In the genomic region with DNA sequence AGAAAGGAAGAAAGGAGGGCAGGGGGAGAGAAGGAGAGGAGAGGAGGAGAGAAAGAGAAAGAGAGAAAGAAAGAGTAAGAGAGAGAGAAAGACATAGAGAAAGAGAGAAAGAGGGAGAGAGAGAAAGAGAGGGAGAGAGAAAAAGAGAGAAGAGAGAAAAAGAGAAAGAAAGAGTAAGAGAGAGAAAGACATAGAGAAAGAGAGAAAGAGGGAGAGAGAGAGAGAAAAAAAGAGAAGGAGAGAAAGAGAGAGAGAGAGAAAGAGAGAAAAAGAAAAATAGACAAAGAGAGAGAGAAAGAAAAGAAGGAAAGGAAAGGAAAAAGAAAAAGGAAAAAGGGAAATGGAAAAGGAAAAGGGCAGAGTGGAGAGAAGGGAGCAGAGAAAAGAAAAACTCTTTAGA, we compare ENCODE assay signal across 1 cellular context.
TF ChIP-seq lines count a peak whose summit lies in the region.

No MANE protein-coding gene starts in this region.

TF ChIP-seq in GM23338, 12 proteins besides CTCF, POLR2A, EP300 and RAD21:
- TF ChIP-seq ZNF462 (CRISPR knock-in tag; IDR thresholded peaks at IDR 0.05), result no peak
- TF ChIP-seq NANOG (IDR thresholded peaks at IDR 0.05; ENCODE audit: borderline replicate concordance), result no peak
- no peak for TF ChIP-seq JUNB (IDR thresholded peaks at IDR 0.05; ENCODE audit: unreplicated experiment)
- no peak for TF ChIP-seq POLR2AphosphoS5 (IDR thresholded peaks at IDR 0.05; ENCODE audit: low read depth)
- TF ChIP-seq EZH2 (IDR thresholded peaks at IDR 0.05; ENCODE audit: low read depth, unreplicated experiment), result no peak
- no peak for TF ChIP-seq ZNF114 (CRISPR knock-in tag; IDR thresholded peaks at IDR 0.05)
- no peak for TF ChIP-seq ZNF331 (CRISPR knock-in tag; IDR thresholded peaks at IDR 0.05; ENCODE audit: low read depth)
- no peak for TF ChIP-seq ETS1 (IDR thresholded peaks at IDR 0.05)
- TF ChIP-seq, protein P1, sequence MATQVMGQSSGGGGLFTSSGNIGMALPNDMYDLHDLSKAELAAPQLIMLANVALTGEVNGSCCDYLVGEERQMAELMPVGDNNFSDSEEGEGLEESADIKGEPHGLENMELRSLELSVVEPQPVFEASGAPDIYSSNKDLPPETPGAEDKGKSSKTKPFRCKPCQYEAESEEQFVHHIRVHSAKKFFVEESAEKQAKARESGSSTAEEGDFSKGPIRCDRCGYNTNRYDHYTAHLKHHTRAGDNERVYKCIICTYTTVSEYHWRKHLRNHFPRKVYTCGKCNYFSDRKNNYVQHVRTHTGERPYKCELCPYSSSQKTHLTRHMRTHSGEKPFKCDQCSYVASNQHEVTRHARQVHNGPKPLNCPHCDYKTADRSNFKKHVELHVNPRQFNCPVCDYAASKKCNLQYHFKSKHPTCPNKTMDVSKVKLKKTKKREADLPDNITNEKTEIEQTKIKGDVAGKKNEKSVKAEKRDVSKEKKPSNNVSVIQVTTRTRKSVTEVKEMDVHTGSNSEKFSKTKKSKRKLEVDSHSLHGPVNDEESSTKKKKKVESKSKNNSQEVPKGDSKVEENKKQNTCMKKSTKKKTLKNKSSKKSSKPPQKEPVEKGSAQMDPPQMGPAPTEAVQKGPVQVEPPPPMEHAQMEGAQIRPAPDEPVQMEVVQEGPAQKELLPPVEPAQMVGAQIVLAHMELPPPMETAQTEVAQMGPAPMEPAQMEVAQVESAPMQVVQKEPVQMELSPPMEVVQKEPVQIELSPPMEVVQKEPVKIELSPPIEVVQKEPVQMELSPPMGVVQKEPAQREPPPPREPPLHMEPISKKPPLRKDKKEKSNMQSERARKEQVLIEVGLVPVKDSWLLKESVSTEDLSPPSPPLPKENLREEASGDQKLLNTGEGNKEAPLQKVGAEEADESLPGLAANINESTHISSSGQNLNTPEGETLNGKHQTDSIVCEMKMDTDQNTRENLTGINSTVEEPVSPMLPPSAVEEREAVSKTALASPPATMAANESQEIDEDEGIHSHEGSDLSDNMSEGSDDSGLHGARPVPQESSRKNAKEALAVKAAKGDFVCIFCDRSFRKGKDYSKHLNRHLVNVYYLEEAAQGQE (IDR thresholded peaks at IDR 0.05; ENCODE audit: unreplicated experiment), result no peak
